Comparison of ENCODE assay signal across 20 cellular contexts in the genomic region with DNA sequence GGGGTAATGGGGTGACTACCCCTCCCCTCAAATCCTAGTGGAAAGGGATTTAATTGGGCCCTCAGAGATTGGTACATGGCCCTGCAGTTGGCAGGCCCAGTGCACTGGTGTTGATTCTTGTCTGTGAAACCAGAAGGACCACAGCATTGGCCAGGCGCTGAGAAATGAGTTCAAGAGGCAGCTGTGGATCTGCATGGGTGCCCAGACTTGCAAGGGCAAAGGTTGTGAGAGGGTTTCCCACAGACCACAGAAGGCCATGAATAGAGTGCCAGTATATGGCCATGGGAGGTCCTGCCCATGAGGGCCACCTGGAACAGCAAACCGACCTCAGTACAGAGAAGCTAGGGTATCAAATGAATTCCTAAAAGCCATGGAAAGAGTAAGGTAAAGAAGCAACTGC. TPM values are rescaled to one million over a fixed set of nuclear protein-coding genes. Genes with fewer than 3 reads are reported as not detected.
A peak's percentile ranks its signal among the peaks of the same experiment; 100 is the strongest.
DNase-seq lines count a peak whose midpoint lies in the region; ATAC-seq and TF ChIP-seq lines count a peak whose summit lies in the region.
"Had no signal": no experiment of that assay in that cellular context is flagged by ENCODE, and none has a peak within 500 bp of the region (broad histone marks: within the 10 kb centered on the region; RNA-seq: fewer than 3 reads in every experiment).

No MANE protein-coding gene starts in this region.

- TF ChIP-seq POLR2A in lower leg skin (IDR thresholded peaks at IDR 0.05) (no peak), prostate gland (IDR thresholded peaks at IDR 0.05) (no peak)

- no peaks in the 10 kb centered on the region for H4K20me1 ChIP-seq in DND-41 (ENCODE audit: insufficient read depth, low read length)

- H3K27ac ChIP-seq in DND-41 (ENCODE audit: low read length) (no peak overlapping the region), prostate gland (no peak overlapping the region)
- H3K27ac ChIP-seq: body of pancreas, esophagus muscularis mucosa, upper lobe of right lung had no signal

- H3K4me2 ChIP-seq in DND-41 (ENCODE audit: insufficient read depth, low read length) = no peak overlapping the region

- intact Hi-C loops in lower leg skin (cut with DNase I; ENCODE audit: low total_unique reads) = no loop called here
- intact Hi-C loops in prostate gland (cut with DNase I) = no loop called here

- H2AFZ ChIP-seq in DND-41 (ENCODE audit: low read depth, low read length) = no peak overlapping the region

- no peak overlapping the region for H3K9ac ChIP-seq in DND-41 (ENCODE audit: low read depth, low read length)

- DNase-seq in DND-41 = no peak
- DNase-seq in lower leg skin (ENCODE audit: low spot score in 2 of 2) = no peak
- no peak for DNase-seq in NK-92 (lab: John Stamatoyannopoulos, UW; ENCODE audit: unreplicated experiment)
- no peak for DNase-seq in prostate gland (ENCODE audit: low spot score)
- DNase-seq in activated T-cell treated with anti-CD3 and anti-CD28 coated beads, Interleukin-2, amount 50 U/mL, for 48 hours = no peak
- DNase-seq: activated CD4-positive, alpha-beta T cell treated with anti-CD3 and anti-CD28 coated beads, Interleukin-2, amount 50 U/mL, for 1 hour; BE2C; effector memory CD8-positive, alpha-beta T cell; Karpas-422; mammary epithelial cell; NCI-H1048; NCI-H2081; occipital lobe; T-helper 17 cell; upper lobe of right lung had no signal

- no peak for TF ChIP-seq CTCF in DND-41 (IDR thresholded peaks at IDR 0.05; ENCODE audit: borderline replicate concordance, extremely low read depth, low read length, poor library complexity, severe bottlenecking)
- TF ChIP-seq CTCF in lower leg skin (IDR thresholded peaks at IDR 0.05) = no peak
- TF ChIP-seq CTCF in prostate gland (IDR thresholded peaks at IDR 0.05) = no peak

- H3K4me3 ChIP-seq in DND-41 (ENCODE audit: low read depth in 1 of 2, low read length in 2 of 2) = no peak overlapping the region
- no peak overlapping the region for H3K4me3 ChIP-seq in lower leg skin (ENCODE audit: low read depth, poor library complexity, severe bottlenecking)
- H3K4me3 ChIP-seq in prostate gland = no peak overlapping the region
- H3K4me3 ChIP-seq: body of pancreas, esophagus muscularis mucosa, upper lobe of right lung had no signal

- H3K9me3 ChIP-seq in DND-41 (ENCODE audit: insufficient read depth, low read length, severe bottlenecking) (no peaks in the 10 kb centered on the region), prostate gland (no peaks in the 10 kb centered on the region)
- H3K9me3 ChIP-seq: BE2C, body of pancreas, esophagus muscularis mucosa, upper lobe of right lung had no signal

- ATAC-seq in DND-41 (ENCODE audit: insufficient read depth, low read depth) (peak; percentile 12; the same call in 1 of the 3 replicates), GM19025 (IDR thresholded peaks at IDR 0.05; ENCODE audit: low read depth, unreplicated experiment) (peak; percentile 62), HG02623 (IDR thresholded peaks at IDR 0.05; ENCODE audit: unreplicated experiment) (peak; percentile 39), HG03432 (IDR thresholded peaks at IDR 0.05; ENCODE audit: unreplicated experiment) (peak; percentile 65)
- ATAC-seq: body of pancreas; effector memory CD8-positive, alpha-beta T cell; T-helper 17 cell; upper lobe of right lung had no signal

- H3K4me1 ChIP-seq in DND-41 (ENCODE audit: insufficient read depth, low read length) = no peaks in the 10 kb centered on the region
- no peaks in the 10 kb centered on the region for H3K4me1 ChIP-seq in prostate gland (replicated peaks)
- H3K4me1 ChIP-seq: BE2C, body of pancreas, esophagus muscularis mucosa, upper lobe of right lung had no signal

- no peaks in the 10 kb centered on the region for H3K79me2 ChIP-seq in DND-41 (ENCODE audit: insufficient read depth, low read length)

- H3K36me3 ChIP-seq in DND-41 (ENCODE audit: insufficient read depth, low read length) = no peaks in the 10 kb centered on the region
- no peaks in the 10 kb centered on the region for H3K36me3 ChIP-seq in prostate gland
- H3K36me3 ChIP-seq: BE2C, upper lobe of right lung had no signal

- WGBS in lower leg skin, 2 donors = 91 to 94% methylated on average over 2 of the region's 2 CpGs
- WGBS in prostate gland = 96% methylated on average over 2 of the region's 2 CpGs

- H3K27me3 ChIP-seq in DND-41 (ENCODE audit: insufficient read depth, low read length, poor library complexity) = no peaks in the 10 kb centered on the region
- no peaks in the 10 kb centered on the region for H3K27me3 ChIP-seq in prostate gland (replicated peaks; ENCODE audit: insufficient read depth)
- H3K27me3 ChIP-seq: BE2C, body of pancreas, esophagus muscularis mucosa, upper lobe of right lung had no signal

RNA-seq across cellular contexts. Expression of a gene that starts 32.9 kb away (rescaled TPM):
- total RNA-seq in lower leg skin (10 to 100 TPM; 19.0 to 27.1 (median 24.9) TPM), prostate gland (10 to 100 TPM; 20.5 to 27.0 TPM)

Comparison
In these comparisons a context has a peak if more than half of its experiments do, and no peak if none do; other contexts are left out.
1. ATAC-seq: peak in every context shown above with its lines; median percentile 65 in HG03432; 62 in GM19025; 39 in HG02623; 12 in DND-41.